Comparison of ENCODE assay signal across 26 cellular contexts in genomic region chr3:4882548-4882947, GRCh38.
"Had no signal": no experiment of that assay in that cellular context is flagged by ENCODE, and none has a peak within 500 bp of the region (broad histone marks: within the 10 kb centered on the region; RNA-seq: fewer than 3 reads in every experiment).

No MANE protein-coding gene starts in this region.

- H3K4me1 ChIP-seq: stomach, suprapubic skin, thyroid gland, tibial artery, transverse colon, upper lobe of left lung, upper lobe of right lung, uterus, vagina had no signal

- ATAC-seq: stimulated activated effector memory CD8-positive, alpha-beta T cell treated with anti-CD3 and anti-CD28 coated beads, Interleukin-12 subunit alpha, Interleukin-12 subunit beta, amount 100 ng/mL, for 72 hours; stimulated activated memory B cell treated with anti-CD40 and anti-IgM and Interleukin-4, amounts not matched to agents 10 μg/mL and 1 μg/mL and 100 μg/mL, for 72 hours; stimulated activated naive B cell treated with anti-CD40 and anti-IgM and Interleukin-4, amounts not matched to agents 10 μg/mL and 1 μg/mL and 100 μg/mL, for 72 hours; stimulated activated naive CD8-positive, alpha-beta T cell treated with anti-CD3 and anti-CD28 coated beads, Interleukin-15, amount 100 ng/mL, for 72 hours; stimulated activated naive CD8-positive, alpha-beta T cell treated with anti-CD3 and anti-CD28 coated beads, Interleukin-15, Interleukin-2, amounts not matched to agents 100 U/mL and 50 U/mL, for 24 hours; upper lobe of right lung had no signal

- H3K36me3 ChIP-seq: stomach, suprapubic skin, thoracic aorta, thyroid gland, tibial artery, tibial nerve, transverse colon, upper lobe of left lung, upper lobe of right lung, uterus, vagina had no signal

- H3K4me3 ChIP-seq: stomach, suprapubic skin, testis, thoracic aorta, thyroid gland, tibial artery, tibial nerve, transverse colon, upper lobe of left lung, upper lobe of right lung, uterus, vagina had no signal

- H3K27ac ChIP-seq: stomach, suprapubic skin, testis, thoracic aorta, thyroid gland, tibial artery, tibial nerve, transverse colon, upper lobe of left lung, upper lobe of right lung, uterus, vagina had no signal

- DNase-seq: stimulated activated CD4-positive, alpha-beta T cell treated with anti-CD3 and anti-CD28 coated beads, Interleukin-2, amount 100 ng/mL, for 48 hours; stimulated activated CD4-positive, alpha-beta T cell treated with anti-CD3 and anti-CD28 coated beads, Interleukin-4, amount 100 ng/mL, for 1 hour; stimulated activated CD4-positive, alpha-beta T cell treated with anti-CD3 and anti-CD28 coated beads, Interleukin-4, amount 100 ng/mL, for 24 hours; stimulated activated CD4-positive, alpha-beta T cell treated with anti-CD3 and anti-CD28 coated beads, Interleukin-4, amount 100 ng/mL, for 4 hours; stimulated activated CD8-positive, alpha-beta memory T cell treated with anti-CD3 and anti-CD28 coated beads, Interleukin-4, amount 100 ng/mL, for 48 hours; stimulated activated naive B cell treated with anti-CD40 and anti-IgM and Interleukin-4, amounts not matched to agents 10 μg/mL and 1 μg/mL and 100 μg/mL, for 72 hours; stimulated activated naive CD4-positive, alpha-beta T cell; stimulated activated naive CD4-positive, alpha-beta T cell treated with Interleukin-2 at 50 U/mL for 16 hours; stimulated activated naive CD8-positive, alpha-beta T cell treated with anti-CD3 and anti-CD28 coated beads, Interleukin-15, amount 100 ng/mL, for 72 hours; stimulated activated naive CD8-positive, alpha-beta T cell treated with anti-CD3 and anti-CD28 coated beads, Interleukin-15, Interleukin-2, amounts not matched to agents 100 U/mL and 50 U/mL, for 24 hours; stomach; substantia nigra; testis; thyroid gland; tibial artery; transverse colon; trophoblast cell; upper lobe of left lung; upper lobe of right lung; uterus had no signal

- H3K9me3 ChIP-seq: stomach, suprapubic skin, testis, thoracic aorta, thyroid gland, tibial artery, tibial nerve, transverse colon, upper lobe of left lung, upper lobe of right lung, uterus, vagina had no signal

- H3K27me3 ChIP-seq: stomach, suprapubic skin, testis, thyroid gland, tibial artery, tibial nerve, transverse colon, upper lobe of left lung, upper lobe of right lung, uterus, vagina had no signal
